ENCODE assay signal across 24 cellular contexts in the genomic region with DNA sequence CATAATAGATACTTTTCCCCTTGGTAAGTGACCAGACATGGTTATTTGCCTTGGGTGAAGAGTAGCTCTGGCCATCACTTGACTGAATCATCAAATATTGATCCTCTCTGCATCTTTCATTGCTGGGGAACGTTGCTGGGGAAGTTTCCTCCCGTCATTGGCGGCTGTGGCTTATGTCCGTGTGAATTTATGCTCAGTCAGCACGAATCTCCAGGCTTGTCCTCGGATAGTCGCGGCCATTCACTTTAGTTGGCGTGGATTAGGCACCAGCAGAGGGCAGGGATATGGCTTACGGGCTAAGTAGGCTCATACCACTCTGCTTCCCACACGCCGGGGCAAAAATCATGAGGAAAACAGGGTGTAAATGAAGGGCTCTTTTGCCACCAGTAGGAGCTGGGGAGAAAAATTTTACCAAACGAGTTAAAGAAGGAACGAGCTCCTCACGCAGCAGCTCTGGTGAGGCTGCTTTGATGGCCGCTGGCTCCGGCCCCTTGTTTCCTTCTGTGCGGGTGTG.
"Had no signal": no experiment of that assay in that cellular context is flagged by ENCODE, and none has a peak within 500 bp of the region (broad histone marks: within the 10 kb centered on the region; RNA-seq: fewer than 3 reads in every experiment).

No MANE protein-coding gene starts in this region.

- H3K9me3 Mint-ChIP-seq: activated B cell treated with CpG ODN at 0.5 μM for 24 hours; activated CD8-positive, alpha-beta T cell treated with anti-CD3 and anti-CD28 coated beads for 36 hours; activated naive CD4-positive, alpha-beta T cell treated with anti-CD3 and anti-CD28 coated beads, Interleukin-2, amount 10 ng/mL, durations not matched to agents 7 days and 5 days; activated naive CD8-positive, alpha-beta T cell treated with anti-CD3 and anti-CD28 coated beads for 36 hours; activated T-cell treated with anti-CD3 and anti-CD28 coated beads, Interleukin-2, amount 50 U/mL, for 72 hours; activated T-helper 2 cell treated with anti-CD3 and anti-CD28 coated beads, Interferon-gamma antibody, Interleukin-2, Interleukin-4, amounts not matched to agents 10 μg/mL and 5 μg/mL and 100 μg/mL, durations not matched to agents 14 hours and 24 hours and 36 hours had no signal

- H3K27me3 Mint-ChIP-seq: activated naive CD4-positive, alpha-beta T cell treated with anti-CD3 and anti-CD28 coated beads, Interleukin-2, amount 10 ng/mL, durations not matched to agents 7 days and 5 days had no signal

- H3K36me3 Mint-ChIP-seq: activated naive CD4-positive, alpha-beta T cell treated with anti-CD3 and anti-CD28 coated beads, Interleukin-2, amount 10 ng/mL, durations not matched to agents 7 days and 5 days; activated naive CD8-positive, alpha-beta T cell treated with anti-CD3 and anti-CD28 coated beads for 36 hours had no signal

- H3K27ac ChIP-seq: brain microvascular endothelial cell, cardiac muscle cell, coronary artery, SJSA1 had no signal

- H3K27ac Mint-ChIP-seq: activated B cell treated with CpG ODN at 0.5 μM for 24 hours; activated CD8-positive, alpha-beta T cell treated with anti-CD3 and anti-CD28 coated beads for 36 hours; activated naive CD4-positive, alpha-beta T cell treated with anti-CD3 and anti-CD28 coated beads, Interleukin-2, amount 10 ng/mL, durations not matched to agents 7 days and 5 days; activated naive CD8-positive, alpha-beta T cell treated with anti-CD3 and anti-CD28 coated beads for 36 hours; activated T-cell treated with anti-CD3 and anti-CD28 coated beads, Interleukin-2, amount 50 U/mL, for 72 hours; activated T-helper 2 cell treated with anti-CD3 and anti-CD28 coated beads, Interferon-gamma antibody, Interleukin-2, Interleukin-4, amounts not matched to agents 10 μg/mL and 5 μg/mL and 100 μg/mL, durations not matched to agents 14 hours and 24 hours and 36 hours had no signal

- DNase-seq: activated B cell treated with CpG ODN at 0.5 μM for 24 hours; activated CD4-positive, alpha-beta T cell treated with anti-CD3 and anti-CD28 coated beads, Interleukin-2, amount 50 U/mL, for 1 hour; activated CD8-positive, alpha-beta memory T cell treated with anti-CD3 and anti-CD28 coated beads, Interleukin-2, amount 50 U/mL, for 4 hours; activated CD8-positive, alpha-beta T cell treated with anti-CD3 and anti-CD28 coated beads for 36 hours; activated gamma-delta T cell treated with Interleukin-2 at 50 U/mL for 16 hours; activated naive CD4-positive, alpha-beta T cell treated with anti-CD3 and anti-CD28 coated beads, Interleukin-2, amount 10 ng/mL, durations not matched to agents 7 days and 5 days; activated naive CD8-positive, alpha-beta T cell treated with anti-CD3 and anti-CD28 coated beads for 36 hours; activated T-cell treated with anti-CD3 and anti-CD28 coated beads, Interleukin-2, amount 50 U/mL, for 72 hours; brain microvascular endothelial cell; NCI-H1092; NCI-H1417; NCI-H1930; NCI-H2171; NCI-H2227 treated with DMSO at 0.1 percent for 48 hours; NCI-H446 treated with DMSO at 0.1 percent for 48 hours; NCI-H526 treated with DMSO at 0.1 percent for 48 hours; PC-3; SHP77; SW 1271 had no signal

- ATAC-seq: activated CD8-positive, alpha-beta T cell treated with anti-CD3 and anti-CD28 coated beads for 36 hours; activated T-cell treated with anti-CD3 and anti-CD28 coated beads, Interleukin-2, amount 50 U/mL, for 72 hours; PC-3; SK-N-SH treated with all-trans-retinoic acid at 6 μM for 48 hours had no signal

- H3K27me3 ChIP-seq: brain microvascular endothelial cell, cardiac muscle cell, SJSA1 had no signal

- H3K4me1 Mint-ChIP-seq: activated B cell treated with CpG ODN at 0.5 μM for 24 hours; activated naive CD4-positive, alpha-beta T cell treated with anti-CD3 and anti-CD28 coated beads, Interleukin-2, amount 10 ng/mL, durations not matched to agents 7 days and 5 days; activated naive CD8-positive, alpha-beta T cell treated with anti-CD3 and anti-CD28 coated beads for 36 hours had no signal

- H3K4me3 Mint-ChIP-seq: activated B cell treated with CpG ODN at 0.5 μM for 24 hours; activated CD8-positive, alpha-beta T cell treated with anti-CD3 and anti-CD28 coated beads for 36 hours; activated naive CD4-positive, alpha-beta T cell treated with anti-CD3 and anti-CD28 coated beads, Interleukin-2, amount 10 ng/mL, durations not matched to agents 7 days and 5 days; activated naive CD8-positive, alpha-beta T cell treated with anti-CD3 and anti-CD28 coated beads for 36 hours; activated T-cell treated with anti-CD3 and anti-CD28 coated beads, Interleukin-2, amount 50 U/mL, for 72 hours had no signal
